ENCODE assay signal across 2 cellular contexts in genomic region chr1:224438989-224439388, GRCh38.
TF ChIP-seq lines count a peak whose summit lies in the region.

No MANE protein-coding gene starts in this region.

TF ChIP-seq in GM23338, 12 proteins besides CTCF, POLR2A, EP300 and RAD21:
- TF ChIP-seq ZNF462 (CRISPR knock-in tag; IDR thresholded peaks at IDR 0.05) (no peak), STAT1 (IDR thresholded peaks at IDR 0.05; ENCODE audit: unreplicated experiment) (no peak), ZNF114 (CRISPR knock-in tag; IDR thresholded peaks at IDR 0.05) (no peak), NANOG (IDR thresholded peaks at IDR 0.05; ENCODE audit: borderline replicate concordance) (no peak), EZH2phosphoT487 (IDR thresholded peaks at IDR 0.05; ENCODE audit: unreplicated experiment) (no peak)
- TF ChIP-seq, protein P1, sequence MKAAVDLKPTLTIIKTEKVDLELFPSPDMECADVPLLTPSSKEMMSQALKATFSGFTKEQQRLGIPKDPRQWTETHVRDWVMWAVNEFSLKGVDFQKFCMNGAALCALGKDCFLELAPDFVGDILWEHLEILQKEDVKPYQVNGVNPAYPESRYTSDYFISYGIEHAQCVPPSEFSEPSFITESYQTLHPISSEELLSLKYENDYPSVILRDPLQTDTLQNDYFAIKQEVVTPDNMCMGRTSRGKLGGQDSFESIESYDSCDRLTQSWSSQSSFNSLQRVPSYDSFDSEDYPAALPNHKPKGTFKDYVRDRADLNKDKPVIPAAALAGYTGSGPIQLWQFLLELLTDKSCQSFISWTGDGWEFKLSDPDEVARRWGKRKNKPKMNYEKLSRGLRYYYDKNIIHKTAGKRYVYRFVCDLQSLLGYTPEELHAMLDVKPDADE (IDR thresholded peaks at IDR 0.05), result no peak
- TF ChIP-seq, protein P2, sequence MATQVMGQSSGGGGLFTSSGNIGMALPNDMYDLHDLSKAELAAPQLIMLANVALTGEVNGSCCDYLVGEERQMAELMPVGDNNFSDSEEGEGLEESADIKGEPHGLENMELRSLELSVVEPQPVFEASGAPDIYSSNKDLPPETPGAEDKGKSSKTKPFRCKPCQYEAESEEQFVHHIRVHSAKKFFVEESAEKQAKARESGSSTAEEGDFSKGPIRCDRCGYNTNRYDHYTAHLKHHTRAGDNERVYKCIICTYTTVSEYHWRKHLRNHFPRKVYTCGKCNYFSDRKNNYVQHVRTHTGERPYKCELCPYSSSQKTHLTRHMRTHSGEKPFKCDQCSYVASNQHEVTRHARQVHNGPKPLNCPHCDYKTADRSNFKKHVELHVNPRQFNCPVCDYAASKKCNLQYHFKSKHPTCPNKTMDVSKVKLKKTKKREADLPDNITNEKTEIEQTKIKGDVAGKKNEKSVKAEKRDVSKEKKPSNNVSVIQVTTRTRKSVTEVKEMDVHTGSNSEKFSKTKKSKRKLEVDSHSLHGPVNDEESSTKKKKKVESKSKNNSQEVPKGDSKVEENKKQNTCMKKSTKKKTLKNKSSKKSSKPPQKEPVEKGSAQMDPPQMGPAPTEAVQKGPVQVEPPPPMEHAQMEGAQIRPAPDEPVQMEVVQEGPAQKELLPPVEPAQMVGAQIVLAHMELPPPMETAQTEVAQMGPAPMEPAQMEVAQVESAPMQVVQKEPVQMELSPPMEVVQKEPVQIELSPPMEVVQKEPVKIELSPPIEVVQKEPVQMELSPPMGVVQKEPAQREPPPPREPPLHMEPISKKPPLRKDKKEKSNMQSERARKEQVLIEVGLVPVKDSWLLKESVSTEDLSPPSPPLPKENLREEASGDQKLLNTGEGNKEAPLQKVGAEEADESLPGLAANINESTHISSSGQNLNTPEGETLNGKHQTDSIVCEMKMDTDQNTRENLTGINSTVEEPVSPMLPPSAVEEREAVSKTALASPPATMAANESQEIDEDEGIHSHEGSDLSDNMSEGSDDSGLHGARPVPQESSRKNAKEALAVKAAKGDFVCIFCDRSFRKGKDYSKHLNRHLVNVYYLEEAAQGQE (IDR thresholded peaks at IDR 0.05; ENCODE audit: unreplicated experiment), result no peak
TF ChIP-seq in GM23338: peak in this region for 0.

TF ChIP-seq in HepG2, 621 proteins besides CTCF, POLR2A, EP300 and RAD21 (continues in another document):
- TF ChIP-seq NCOA2 (CRISPR knock-in tag; IDR thresholded peaks at IDR 0.05), result peak; percentile 45; the same call in 1 of the 2 replicates
- TF ChIP-seq, protein P3, sequence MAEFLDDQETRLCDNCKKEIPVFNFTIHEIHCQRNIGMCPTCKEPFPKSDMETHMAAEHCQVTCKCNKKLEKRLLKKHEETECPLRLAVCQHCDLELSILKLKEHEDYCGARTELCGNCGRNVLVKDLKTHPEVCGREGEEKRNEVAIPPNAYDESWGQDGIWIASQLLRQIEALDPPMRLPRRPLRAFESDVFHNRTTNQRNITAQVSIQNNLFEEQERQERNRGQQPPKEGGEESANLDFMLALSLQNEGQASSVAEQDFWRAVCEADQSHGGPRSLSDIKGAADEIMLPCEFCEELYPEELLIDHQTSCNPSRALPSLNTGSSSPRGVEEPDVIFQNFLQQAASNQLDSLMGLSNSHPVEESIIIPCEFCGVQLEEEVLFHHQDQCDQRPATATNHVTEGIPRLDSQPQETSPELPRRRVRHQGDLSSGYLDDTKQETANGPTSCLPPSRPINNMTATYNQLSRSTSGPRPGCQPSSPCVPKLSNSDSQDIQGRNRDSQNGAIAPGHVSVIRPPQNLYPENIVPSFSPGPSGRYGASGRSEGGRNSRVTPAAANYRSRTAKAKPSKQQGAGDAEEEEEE (CRISPR knock-in tag; IDR thresholded peaks at IDR 0.05; ENCODE audit: borderline replicate concordance), result no peak
- TF ChIP-seq SOX6 (IDR thresholded peaks at IDR 0.05), result no peak
- peak; percentile 55 for TF ChIP-seq SOX6 (CRISPR knock-in tag; IDR thresholded peaks at IDR 0.05)
- TF ChIP-seq TGIF2 (CRISPR knock-in tag; IDR thresholded peaks at IDR 0.05), result peak; percentile 58; the same call in 1 of the 2 replicates
- TF ChIP-seq, protein P4, sequence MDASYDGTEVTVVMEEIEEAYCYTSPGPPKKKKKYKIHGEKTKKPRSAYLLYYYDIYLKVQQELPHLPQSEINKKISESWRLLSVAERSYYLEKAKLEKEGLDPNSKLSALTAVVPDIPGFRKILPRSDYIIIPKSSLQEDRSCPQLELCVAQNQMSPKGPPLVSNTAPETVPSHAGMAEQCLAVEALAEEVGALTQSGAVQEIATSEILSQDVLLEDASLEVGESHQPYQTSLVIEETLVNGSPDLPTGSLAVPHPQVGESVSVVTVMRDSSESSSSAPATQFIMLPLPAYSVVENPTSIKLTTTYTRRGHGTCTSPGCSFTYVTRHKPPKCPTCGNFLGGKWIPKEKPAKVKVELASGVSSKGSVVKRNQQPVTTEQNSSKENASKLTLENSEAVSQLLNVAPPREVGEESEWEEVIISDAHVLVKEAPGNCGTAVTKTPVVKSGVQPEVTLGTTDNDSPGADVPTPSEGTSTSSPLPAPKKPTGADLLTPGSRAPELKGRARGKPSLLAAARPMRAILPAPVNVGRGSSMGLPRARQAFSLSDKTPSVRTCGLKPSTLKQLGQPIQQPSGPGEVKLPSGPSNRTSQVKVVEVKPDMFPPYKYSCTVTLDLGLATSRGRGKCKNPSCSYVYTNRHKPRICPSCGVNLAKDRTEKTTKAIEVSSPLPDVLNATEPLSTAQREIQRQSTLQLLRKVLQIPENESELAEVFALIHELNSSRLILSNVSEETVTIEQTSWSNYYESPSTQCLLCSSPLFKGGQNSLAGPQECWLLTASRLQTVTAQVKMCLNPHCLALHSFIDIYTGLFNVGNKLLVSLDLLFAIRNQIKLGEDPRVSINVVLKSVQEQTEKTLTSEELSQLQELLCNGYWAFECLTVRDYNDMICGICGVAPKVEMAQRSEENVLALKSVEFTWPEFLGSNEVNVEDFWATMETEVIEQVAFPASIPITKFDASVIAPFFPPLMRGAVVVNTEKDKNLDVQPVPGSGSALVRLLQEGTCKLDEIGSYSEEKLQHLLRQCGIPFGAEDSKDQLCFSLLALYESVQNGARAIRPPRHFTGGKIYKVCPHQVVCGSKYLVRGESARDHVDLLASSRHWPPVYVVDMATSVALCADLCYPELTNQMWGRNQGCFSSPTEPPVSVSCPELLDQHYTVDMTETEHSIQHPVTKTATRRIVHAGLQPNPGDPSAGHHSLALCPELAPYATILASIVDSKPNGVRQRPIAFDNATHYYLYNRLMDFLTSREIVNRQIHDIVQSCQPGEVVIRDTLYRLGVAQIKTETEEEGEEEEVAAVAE (CRISPR knock-in tag; IDR thresholded peaks at IDR 0.05; ENCODE audit: borderline replicate concordance), result no peak
- peak; percentile 35; the same call in 1 of the 2 replicates for TF ChIP-seq PATZ1 (CRISPR knock-in tag; IDR thresholded peaks at IDR 0.05)
- TF ChIP-seq ZBTB20 (CRISPR knock-in tag; IDR thresholded peaks at IDR 0.05; ENCODE audit: borderline replicate concordance, low read depth), result 0 out of 2 replicates have a peak, but pooled peaks have one; percentile 43
- peak; percentile 43; the same call in 1 of the 2 replicates for TF ChIP-seq HDAC1 (CRISPR knock-in tag; IDR thresholded peaks at IDR 0.05)
- TF ChIP-seq ZNF572 (CRISPR knock-in tag; IDR thresholded peaks at IDR 0.05), result no peak
- no peak for TF ChIP-seq ZNF337 (CRISPR knock-in tag; IDR thresholded peaks at IDR 0.05; ENCODE audit: borderline replicate concordance, low read depth)
- 0 out of 2 replicates have a peak, but pooled peaks have one; percentile 21 for TF ChIP-seq KAT8 (CRISPR knock-in tag; IDR thresholded peaks at IDR 0.05)
- TF ChIP-seq, protein P5, sequence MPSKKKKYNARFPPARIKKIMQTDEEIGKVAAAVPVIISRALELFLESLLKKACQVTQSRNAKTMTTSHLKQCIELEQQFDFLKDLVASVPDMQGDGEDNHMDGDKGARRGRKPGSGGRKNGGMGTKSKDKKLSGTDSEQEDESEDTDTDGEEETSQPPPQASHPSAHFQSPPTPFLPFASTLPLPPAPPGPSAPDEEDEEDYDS (CRISPR knock-in tag; IDR thresholded peaks at IDR 0.05), result 0 out of 2 replicates have a peak, but pooled peaks have one; percentile 13
- peak; percentile 79 for TF ChIP-seq HDAC2 (CRISPR knock-in tag; IDR thresholded peaks at IDR 0.05)
- TF ChIP-seq ATF2 (CRISPR knock-in tag; IDR thresholded peaks at IDR 0.05), result 0 out of 2 replicates have a peak, but pooled peaks have one; percentile 55
- TF ChIP-seq, protein P6, sequence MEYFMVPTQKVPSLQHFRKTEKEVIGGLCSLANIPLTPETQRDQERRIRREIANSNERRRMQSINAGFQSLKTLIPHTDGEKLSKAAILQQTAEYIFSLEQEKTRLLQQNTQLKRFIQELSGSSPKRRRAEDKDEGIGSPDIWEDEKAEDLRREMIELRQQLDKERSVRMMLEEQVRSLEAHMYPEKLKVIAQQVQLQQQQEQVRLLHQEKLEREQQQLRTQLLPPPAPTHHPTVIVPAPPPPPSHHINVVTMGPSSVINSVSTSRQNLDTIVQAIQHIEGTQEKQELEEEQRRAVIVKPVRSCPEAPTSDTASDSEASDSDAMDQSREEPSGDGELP (IDR thresholded peaks at IDR 0.05; ENCODE audit: borderline replicate concordance, low read depth), result peak; percentile 32; the same call in 1 of the 2 replicates
- peak; percentile 99 for TF ChIP-seq ZNF530 (CRISPR knock-in tag; IDR thresholded peaks at IDR 0.05; ENCODE audit: low read depth)
- peak; percentile 71 for TF ChIP-seq FOXA3 (CRISPR knock-in tag; IDR thresholded peaks at IDR 0.05)
- no peak for TF ChIP-seq SMARCC2 (IDR thresholded peaks at IDR 0.05)
- TF ChIP-seq, protein P7, sequence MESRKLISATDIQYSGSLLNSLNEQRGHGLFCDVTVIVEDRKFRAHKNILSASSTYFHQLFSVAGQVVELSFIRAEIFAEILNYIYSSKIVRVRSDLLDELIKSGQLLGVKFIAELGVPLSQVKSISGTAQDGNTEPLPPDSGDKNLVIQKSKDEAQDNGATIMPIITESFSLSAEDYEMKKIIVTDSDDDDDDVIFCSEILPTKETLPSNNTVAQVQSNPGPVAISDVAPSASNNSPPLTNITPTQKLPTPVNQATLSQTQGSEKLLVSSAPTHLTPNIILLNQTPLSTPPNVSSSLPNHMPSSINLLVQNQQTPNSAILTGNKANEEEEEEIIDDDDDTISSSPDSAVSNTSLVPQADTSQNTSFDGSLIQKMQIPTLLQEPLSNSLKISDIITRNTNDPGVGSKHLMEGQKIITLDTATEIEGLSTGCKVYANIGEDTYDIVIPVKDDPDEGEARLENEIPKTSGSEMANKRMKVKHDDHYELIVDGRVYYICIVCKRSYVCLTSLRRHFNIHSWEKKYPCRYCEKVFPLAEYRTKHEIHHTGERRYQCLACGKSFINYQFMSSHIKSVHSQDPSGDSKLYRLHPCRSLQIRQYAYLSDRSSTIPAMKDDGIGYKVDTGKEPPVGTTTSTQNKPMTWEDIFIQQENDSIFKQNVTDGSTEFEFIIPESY (CRISPR knock-in tag; IDR thresholded peaks at IDR 0.05), result peak; percentile 81
- TF ChIP-seq SALL1 (CRISPR knock-in tag; IDR thresholded peaks at IDR 0.05), result peak; percentile 55
- TF ChIP-seq, protein P8, sequence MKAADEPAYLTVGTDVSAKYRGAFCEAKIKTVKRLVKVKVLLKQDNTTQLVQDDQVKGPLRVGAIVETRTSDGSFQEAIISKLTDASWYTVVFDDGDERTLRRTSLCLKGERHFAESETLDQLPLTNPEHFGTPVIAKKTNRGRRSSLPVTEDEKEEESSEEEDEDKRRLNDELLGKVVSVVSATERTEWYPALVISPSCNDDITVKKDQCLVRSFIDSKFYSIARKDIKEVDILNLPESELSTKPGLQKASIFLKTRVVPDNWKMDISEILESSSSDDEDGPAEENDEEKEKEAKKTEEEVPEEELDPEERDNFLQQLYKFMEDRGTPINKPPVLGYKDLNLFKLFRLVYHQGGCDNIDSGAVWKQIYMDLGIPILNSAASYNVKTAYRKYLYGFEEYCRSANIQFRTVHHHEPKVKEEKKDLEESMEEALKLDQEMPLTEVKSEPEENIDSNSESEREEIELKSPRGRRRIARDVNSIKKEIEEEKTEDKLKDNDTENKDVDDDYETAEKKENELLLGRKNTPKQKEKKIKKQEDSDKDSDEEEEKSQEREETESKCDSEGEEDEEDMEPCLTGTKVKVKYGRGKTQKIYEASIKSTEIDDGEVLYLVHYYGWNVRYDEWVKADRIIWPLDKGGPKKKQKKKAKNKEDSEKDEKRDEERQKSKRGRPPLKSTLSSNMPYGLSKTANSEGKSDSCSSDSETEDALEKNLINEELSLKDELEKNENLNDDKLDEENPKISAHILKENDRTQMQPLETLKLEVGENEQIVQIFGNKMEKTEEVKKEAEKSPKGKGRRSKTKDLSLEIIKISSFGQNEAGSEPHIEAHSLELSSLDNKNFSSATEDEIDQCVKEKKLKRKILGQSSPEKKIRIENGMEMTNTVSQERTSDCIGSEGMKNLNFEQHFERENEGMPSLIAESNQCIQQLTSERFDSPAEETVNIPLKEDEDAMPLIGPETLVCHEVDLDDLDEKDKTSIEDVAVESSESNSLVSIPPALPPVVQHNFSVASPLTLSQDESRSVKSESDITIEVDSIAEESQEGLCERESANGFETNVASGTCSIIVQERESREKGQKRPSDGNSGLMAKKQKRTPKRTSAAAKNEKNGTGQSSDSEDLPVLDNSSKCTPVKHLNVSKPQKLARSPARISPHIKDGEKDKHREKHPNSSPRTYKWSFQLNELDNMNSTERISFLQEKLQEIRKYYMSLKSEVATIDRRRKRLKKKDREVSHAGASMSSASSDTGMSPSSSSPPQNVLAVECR (CRISPR knock-in tag; IDR thresholded peaks at IDR 0.05; ENCODE audit: borderline replicate concordance), result no peak; the same call in 1 of the 2 replicates
- peak; percentile 47; the same call in 1 of the 2 replicates for TF ChIP-seq GATAD2A (CRISPR knock-in tag; IDR thresholded peaks at IDR 0.05)
- 0 out of 2 replicates have a peak, but pooled peaks have one; percentile 26 for TF ChIP-seq ZBTB38 (CRISPR knock-in tag; IDR thresholded peaks at IDR 0.05)
- TF ChIP-seq ZMYM3 (CRISPR knock-in tag; IDR thresholded peaks at IDR 0.05), result no peak
- TF ChIP-seq ZNF331 (CRISPR knock-in tag; IDR thresholded peaks at IDR 0.05), result peak; percentile 74
- no peak for TF ChIP-seq LCORL (IDR thresholded peaks at IDR 0.05)
- TF ChIP-seq LCORL (CRISPR knock-in tag; IDR thresholded peaks at IDR 0.05), result peak; percentile 74; the same call in 1 of the 2 replicates
- no peak for TF ChIP-seq HDAC6 (IDR thresholded peaks at IDR 0.05; ENCODE audit: low read depth, low read length)
